ENCODE assay signal across 20 cellular contexts in the genomic region with DNA sequence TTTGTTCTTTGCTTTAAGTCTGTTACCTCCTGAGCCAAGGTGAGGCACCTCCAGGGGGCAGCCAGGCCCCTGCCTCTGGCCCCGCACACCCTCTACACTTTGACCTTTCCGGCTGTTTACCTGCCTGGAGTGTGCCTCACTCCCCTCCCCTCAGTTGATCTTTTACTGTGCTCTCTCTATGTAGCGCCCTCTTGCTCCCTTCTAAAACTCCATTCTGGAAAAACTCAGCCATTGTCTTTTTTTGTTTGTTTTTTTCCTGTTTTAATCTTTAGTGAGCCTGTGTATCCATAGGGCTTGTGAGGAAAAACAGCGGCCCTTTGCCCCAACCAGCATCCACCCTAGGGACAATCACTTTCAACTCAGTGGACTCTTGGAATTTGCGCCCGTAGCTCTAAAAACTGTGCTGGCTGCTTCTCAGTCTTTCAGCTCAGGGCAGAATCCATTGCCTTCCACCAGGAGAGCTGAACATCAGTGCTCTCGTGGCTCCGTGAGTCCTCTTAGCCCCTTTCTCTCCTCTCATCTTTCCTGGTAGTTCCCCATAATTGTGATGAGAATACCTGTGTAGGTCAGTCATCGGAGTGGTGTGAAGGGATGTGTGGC. TPM values are rescaled to one million over a fixed set of nuclear protein-coding genes. Genes with fewer than 3 reads are reported as not detected.
DNase-seq lines count a peak whose midpoint lies in the region; ATAC-seq and TF ChIP-seq lines count a peak whose summit lies in the region.
"Had no signal": no experiment of that assay in that cellular context is flagged by ENCODE, and none has a peak within 500 bp of the region (broad histone marks: within the 10 kb centered on the region; RNA-seq: fewer than 3 reads in every experiment).

No MANE protein-coding gene starts in this region.

- H3K4me3 ChIP-seq in right atrium auricular region (no peak overlapping the region), sigmoid colon (no peak overlapping the region)

- no peak overlapping the region for H3K27ac Mint-ChIP-seq in activated T-helper 1 cell treated with anti-CD3 and anti-CD28 coated beads, Interleukin-12 subunit alpha, Interleukin-12 subunit beta, Interleukin-2, Interleukin-4 antibody, amounts not matched to agents 30 ng/mL and 10 ng/mL and 1 ng/mL, durations not matched to agents 14 hours and 24 hours and 36 hours
- H3K27ac Mint-ChIP-seq in naive thymus-derived CD8-positive, alpha-beta T cell: peak overlapping the region in 6 of 10 donors; percentile 16 to 65 (median 36)

- ATAC-seq in left cardiac atrium (no peak), HG03095 (IDR thresholded peaks at IDR 0.05; ENCODE audit: unreplicated experiment) (no peak)
- ATAC-seq in naive thymus-derived CD8-positive, alpha-beta T cell: no peak

- H3K4me3 Mint-ChIP-seq in activated T-helper 1 cell treated with anti-CD3 and anti-CD28 coated beads, Interleukin-12 subunit alpha, Interleukin-12 subunit beta, Interleukin-2, Interleukin-4 antibody, amounts not matched to agents 30 ng/mL and 10 ng/mL and 1 ng/mL, durations not matched to agents 14 hours and 24 hours and 36 hours: peak overlapping the region; percentile 24
- peak overlapping the region in 1 of 10 donors; percentile 72 for H3K4me3 Mint-ChIP-seq in naive thymus-derived CD8-positive, alpha-beta T cell
- H3K4me3 Mint-ChIP-seq: activated CD4-positive, alpha-beta T cell treated with anti-CD3 and anti-CD28 coated beads, Interleukin-2, amount 10 ng/mL, durations not matched to agents 7 days and 5 days had no signal

- H3K36me3 ChIP-seq in right atrium auricular region: peaks cover 42% of the 10 kb centered on the region
- peaks cover 0 to 69% (median 38%) of the 10 kb centered on the region in 4 donors for H3K36me3 ChIP-seq in sigmoid colon

- DNase-seq in left cardiac atrium (peak; percentile 5), right atrium auricular region (ENCODE audit: low spot score) (no peak), sigmoid colon (no peak), NCI-H748 (lab: John Stamatoyannopoulos, UW; ENCODE audit: unreplicated experiment) (no peak), LoVo (ENCODE audit: low spot score) (no peak)
- no peak for DNase-seq in activated T-helper 1 cell treated with anti-CD3 and anti-CD28 coated beads, Interleukin-12 subunit alpha, Interleukin-12 subunit beta, Interleukin-2, Interleukin-4 antibody, amounts not matched to agents 30 ng/mL and 10 ng/mL and 1 ng/mL, durations not matched to agents 14 hours and 24 hours and 36 hours (ENCODE audit: low spot score)
- DNase-seq in naive thymus-derived CD8-positive, alpha-beta T cell: no peak
- DNase-seq: activated CD4-positive, alpha-beta T cell treated with anti-CD3 and anti-CD28 coated beads, Interleukin-2, amount 10 ng/mL, durations not matched to agents 7 days and 5 days; central memory CD4-positive, alpha-beta T cell; DMS 273 treated with DMSO at 0.1 percent for 48 hours; GF-D8; hypothalamus; Karpas-422; kidney glomerular epithelial cell; NCI-H1417 treated with DMSO at 0.1 percent for 48 hours; NCI-H2171 treated with DMSO at 0.1 percent for 48 hours had no signal

- no peak for TF ChIP-seq POLR2A in sigmoid colon (IDR thresholded peaks at IDR 0.05)

- POLR2A ChIA-PET in naive thymus-derived CD8-positive, alpha-beta T cell (lab: Charles Lee): interaction anchor here (0.6 to 1.7 kb wide), 3 partner anchors 8 to 10 kb away, joined by 5 to 11 read pairs (median 5); a partner anchor contains a TSS

- no peaks in the 10 kb centered on the region for H3K27me3 Mint-ChIP-seq in activated T-helper 1 cell treated with anti-CD3 and anti-CD28 coated beads, Interleukin-12 subunit alpha, Interleukin-12 subunit beta, Interleukin-2, Interleukin-4 antibody, amounts not matched to agents 30 ng/mL and 10 ng/mL and 1 ng/mL, durations not matched to agents 14 hours and 24 hours and 36 hours (ENCODE audit: insufficient read depth)
- H3K27me3 Mint-ChIP-seq in naive thymus-derived CD8-positive, alpha-beta T cell: peaks cover 0 to 5% (median 0%) of the 10 kb centered on the region in 5 donors
- H3K27me3 Mint-ChIP-seq: activated CD4-positive, alpha-beta T cell treated with anti-CD3 and anti-CD28 coated beads, Interleukin-2, amount 10 ng/mL, durations not matched to agents 7 days and 5 days had no signal

- no peaks in the 10 kb centered on the region for H3K9me3 Mint-ChIP-seq in activated T-helper 1 cell treated with anti-CD3 and anti-CD28 coated beads, Interleukin-12 subunit alpha, Interleukin-12 subunit beta, Interleukin-2, Interleukin-4 antibody, amounts not matched to agents 30 ng/mL and 10 ng/mL and 1 ng/mL, durations not matched to agents 14 hours and 24 hours and 36 hours
- H3K9me3 Mint-ChIP-seq in naive thymus-derived CD8-positive, alpha-beta T cell: no peaks in the 10 kb centered on the region
- H3K9me3 Mint-ChIP-seq: activated CD4-positive, alpha-beta T cell treated with anti-CD3 and anti-CD28 coated beads, Interleukin-2, amount 10 ng/mL, durations not matched to agents 7 days and 5 days had no signal

- TF ChIP-seq EP300 in sigmoid colon (IDR thresholded peaks at IDR 0.05): no peak

- peaks cover 17% of the 10 kb centered on the region for H3K4me1 Mint-ChIP-seq in activated T-helper 1 cell treated with anti-CD3 and anti-CD28 coated beads, Interleukin-12 subunit alpha, Interleukin-12 subunit beta, Interleukin-2, Interleukin-4 antibody, amounts not matched to agents 30 ng/mL and 10 ng/mL and 1 ng/mL, durations not matched to agents 14 hours and 24 hours and 36 hours (ENCODE audit: low read depth)
- H3K4me1 Mint-ChIP-seq in naive thymus-derived CD8-positive, alpha-beta T cell: peaks cover 9 to 33% (median 28%) of the 10 kb centered on the region in 4 donors

- H3K4me1 ChIP-seq in right atrium auricular region: peaks cover 0 to 16% of the 10 kb centered on the region in 2 donors
- peaks cover 0 to 15% (median 14%) of the 10 kb centered on the region in 4 donors for H3K4me1 ChIP-seq in sigmoid colon

- peaks cover 17% of the 10 kb centered on the region for H3K36me3 Mint-ChIP-seq in activated T-helper 1 cell treated with anti-CD3 and anti-CD28 coated beads, Interleukin-12 subunit alpha, Interleukin-12 subunit beta, Interleukin-2, Interleukin-4 antibody, amounts not matched to agents 30 ng/mL and 10 ng/mL and 1 ng/mL, durations not matched to agents 14 hours and 24 hours and 36 hours (ENCODE audit: low read depth)
- H3K36me3 Mint-ChIP-seq in naive thymus-derived CD8-positive, alpha-beta T cell: peaks cover 0 to 44% (median 1%) of the 10 kb centered on the region in 3 donors

- intact Hi-C loops in left cardiac atrium (cut with DNase I) (no loop called here), sigmoid colon (cut with DNase I) (no loop called here)
- intact Hi-C loops in activated T-helper 1 cell treated with anti-CD3 and anti-CD28 coated beads, Interleukin-12 subunit alpha, Interleukin-12 subunit beta, Interleukin-2, Interleukin-4 antibody, amounts not matched to agents 30 ng/mL and 10 ng/mL and 1 ng/mL, durations not matched to agents 14 hours and 24 hours and 36 hours (cut with micrococcal nuclease): loop anchor here (5.0 kb wide), 1 partner anchor 258 kb away; no protein-coding TSS in a partner anchor

- no peak for TF ChIP-seq CTCF in right atrium auricular region (IDR thresholded peaks at IDR 0.05)
- TF ChIP-seq CTCF in sigmoid colon (IDR thresholded peaks at IDR 0.05): no peak

- 34 to 75% methylated on average over 9 of the region's 9 CpGs for WGBS in sigmoid colon, 2 donors

- H3K27ac ChIP-seq in right atrium auricular region: no peak overlapping the region
- H3K27ac ChIP-seq in sigmoid colon: no peak overlapping the region
- H3K27ac ChIP-seq: HL-60 had no signal

- H3K9me3 ChIP-seq in right atrium auricular region (no peaks in the 10 kb centered on the region), sigmoid colon (no peaks in the 10 kb centered on the region)

- H3K27me3 ChIP-seq in right atrium auricular region: no peaks in the 10 kb centered on the region
- no peaks in the 10 kb centered on the region for H3K27me3 ChIP-seq in sigmoid colon

RNA-seq across cellular contexts. Expression of a gene that starts 4.3 kb away (rescaled TPM):
- total RNA-seq in left cardiac atrium: 10 to 100 TPM; 15.8 to 21.8 TPM
- 10 to 100 TPM; 10.6 to 12.6 TPM for total RNA-seq in right atrium auricular region
- total RNA-seq in activated T-helper 1 cell treated with anti-CD3 and anti-CD28 coated beads, Interleukin-12 subunit alpha, Interleukin-12 subunit beta, Interleukin-2, Interleukin-4 antibody, amounts not matched to agents 30 ng/mL and 10 ng/mL and 1 ng/mL, durations not matched to agents 14 hours and 24 hours and 36 hours: 32.4 and 38.3 TPM in 2 replicates
- total RNA-seq in naive thymus-derived CD8-positive, alpha-beta T cell: 100 to 1,000 TPM; 103 to 107 TPM
- polyA plus RNA-seq in naive thymus-derived CD8-positive, alpha-beta T cell: 10 to 100 TPM; 15.2 to 17.4 (median 16.4) TPM
- 10 to 100 TPM; 23.3 to 25.3 (median 24.4) TPM for total RNA-seq in sigmoid colon
- polyA plus RNA-seq in sigmoid colon: 10 to 100 TPM; 21.0 to 39.4 (median 21.5) TPM

RNA-seq across cellular contexts. Expression of a gene that starts 6.8 kb away (rescaled TPM):
- total RNA-seq in left cardiac atrium (not detected), right atrium auricular region (1 to 10 TPM in 1 of 2 donors, not detected in 1; 1.5 TPM), sigmoid colon (not detected)
- 0.23 and 0.49 TPM in 2 replicates for total RNA-seq in activated T-helper 1 cell treated with anti-CD3 and anti-CD28 coated beads, Interleukin-12 subunit alpha, Interleukin-12 subunit beta, Interleukin-2, Interleukin-4 antibody, amounts not matched to agents 30 ng/mL and 10 ng/mL and 1 ng/mL, durations not matched to agents 14 hours and 24 hours and 36 hours
- total RNA-seq in naive thymus-derived CD8-positive, alpha-beta T cell: 1 to 10 TPM; 1.6 to 2.1 TPM
- polyA plus RNA-seq in naive thymus-derived CD8-positive, alpha-beta T cell: 1 to 10 TPM in 2 of 3 donors, under 1 TPM in 1; 0.81 to 6.0 (median 2.8) TPM
- polyA plus RNA-seq in sigmoid colon: 1 to 10 TPM in 1 of 3 donors, under 1 TPM in 1, not detected in 1; 0.90 to 1.2 TPM
- total RNA-seq: H1, subcutaneous adipose tissue had no signal
- polyA plus RNA-seq: H1 had no signal

RNA-seq across cellular contexts. Expression of a gene that starts 10.7 kb away (rescaled TPM):
- total RNA-seq in left cardiac atrium (100 to 1,000 TPM; 162 to 197 TPM), right atrium auricular region (100 to 1,000 TPM in 1 of 2 donors, 10 to 100 TPM in 1; 63.7 to 107 TPM), sigmoid colon (10 to 100 TPM; 33.2 to 51.5 (median 42.5) TPM)
- 117 and 119 TPM in 2 replicates for total RNA-seq in activated T-helper 1 cell treated with anti-CD3 and anti-CD28 coated beads, Interleukin-12 subunit alpha, Interleukin-12 subunit beta, Interleukin-2, Interleukin-4 antibody, amounts not matched to agents 30 ng/mL and 10 ng/mL and 1 ng/mL, durations not matched to agents 14 hours and 24 hours and 36 hours
- total RNA-seq in naive thymus-derived CD8-positive, alpha-beta T cell: 100 to 1,000 TPM; 116 to 123 TPM
- 10 to 100 TPM; 74.9 to 84.9 (median 77.6) TPM for polyA plus RNA-seq in naive thymus-derived CD8-positive, alpha-beta T cell
- polyA plus RNA-seq in sigmoid colon: 100 to 1,000 TPM in 1 of 3 donors, 10 to 100 TPM in 2; 79.3 to 233 (median 99.0) TPM

RNA-seq across cellular contexts. Expression of a gene that starts 13.4 kb away (rescaled TPM):
- total RNA-seq in left cardiac atrium: 10 to 100 TPM; 32.6 to 39.4 TPM
- total RNA-seq in right atrium auricular region: 10 to 100 TPM; 25.0 to 29.5 TPM
- 50.8 and 60.2 TPM in 2 replicates for total RNA-seq in activated T-helper 1 cell treated with anti-CD3 and anti-CD28 coated beads, Interleukin-12 subunit alpha, Interleukin-12 subunit beta, Interleukin-2, Interleukin-4 antibody, amounts not matched to agents 30 ng/mL and 10 ng/mL and 1 ng/mL, durations not matched to agents 14 hours and 24 hours and 36 hours
- 10 to 100 TPM; 66.1 to 69.7 TPM for total RNA-seq in naive thymus-derived CD8-positive, alpha-beta T cell
- polyA plus RNA-seq in naive thymus-derived CD8-positive, alpha-beta T cell: 10 to 100 TPM; 27.1 to 44.7 (median 28.6) TPM
- 10 to 100 TPM; 22.7 to 32.2 (median 31.0) TPM for total RNA-seq in sigmoid colon
- polyA plus RNA-seq in sigmoid colon: 10 to 100 TPM; 24.0 to 31.1 (median 31.0) TPM

RNA-seq across cellular contexts. Expression of a gene that starts 49.5 kb away (rescaled TPM):
- total RNA-seq in left cardiac atrium: 10 to 100 TPM in 1 of 2 donors, 1 to 10 TPM in 1; 9.8 to 15.1 TPM
- 10 to 100 TPM in 1 of 2 donors, 1 to 10 TPM in 1; 9.6 to 10.5 TPM for total RNA-seq in right atrium auricular region
- total RNA-seq in activated T-helper 1 cell treated with anti-CD3 and anti-CD28 coated beads, Interleukin-12 subunit alpha, Interleukin-12 subunit beta, Interleukin-2, Interleukin-4 antibody, amounts not matched to agents 30 ng/mL and 10 ng/mL and 1 ng/mL, durations not matched to agents 14 hours and 24 hours and 36 hours: 19.6 and 24.6 TPM in 2 replicates
- total RNA-seq in naive thymus-derived CD8-positive, alpha-beta T cell: 10 to 100 TPM; 13.4 to 17.3 TPM
- 1 to 10 TPM; 2.6 to 3.0 (median 2.6) TPM for polyA plus RNA-seq in naive thymus-derived CD8-positive, alpha-beta T cell
- total RNA-seq in sigmoid colon: 10 to 100 TPM in 2 of 4 donors, 1 to 10 TPM in 2; 5.9 to 16.1 (median 10.5) TPM
- 1 to 10 TPM in 2 of 3 donors, under 1 TPM in 1; 0.60 to 6.5 (median 1.4) TPM for polyA plus RNA-seq in sigmoid colon
